Comparison of ENCODE assay signal across 30 cellular contexts in genomic region chr1:23875382-23875781, GRCh38. TPM values are rescaled to one million over a fixed set of nuclear protein-coding genes. Genes with fewer than 3 reads are reported as not detected.
"Had no signal": no experiment of that assay in that cellular context is flagged by ENCODE, and none has a peak within 500 bp of the region (broad histone marks: within the 10 kb centered on the region; RNA-seq: fewer than 3 reads in every experiment).

No MANE protein-coding gene starts in this region.

- H2AFZ ChIP-seq: PC-9 had no signal

- H3K27me3 ChIP-seq: ascending aorta, MG63 had no signal

- H3K36me3 ChIP-seq: ascending aorta, cardiac muscle cell, MG63, WERI-Rb-1 had no signal

- H3K4me3 ChIP-seq: ascending aorta, cardiac muscle cell, MG63, PC-9 had no signal

- ATAC-seq: activated CD8-positive, alpha-beta T cell treated with anti-CD3 and anti-CD28 coated beads, Interleukin-2, amount 10 ng/mL, durations not matched to agents 7 days and 5 days had no signal

- H3K4me2 ChIP-seq: PC-9 had no signal

- H3K27ac ChIP-seq: ascending aorta, cardiac muscle cell, PC-9, WERI-Rb-1 had no signal

- H3K4me1 ChIP-seq: ascending aorta had no signal

- DNase-seq: activated CD4-positive, alpha-beta T cell treated with anti-CD3 and anti-CD28 coated beads for 1 hour; activated CD4-positive, alpha-beta T cell treated with anti-CD3 and anti-CD28 coated beads for 48 hours; activated CD4-positive, CD25-positive, alpha-beta regulatory T cell; activated CD8-positive, alpha-beta T cell treated with anti-CD3 and anti-CD28 coated beads, Interleukin-2, amount 10 ng/mL, durations not matched to agents 7 days and 5 days; activated gamma-delta T cell; activated naive CD4-positive, alpha-beta T cell treated with Interleukin-2 at 50 U/mL for 16 hours; activated naive CD8-positive, alpha-beta T cell treated with anti-CD3 and anti-CD28 coated beads, Interleukin-2, amount 10 ng/mL, durations not matched to agents 7 days and 5 days; activated T-cell treated with anti-CD3 and anti-CD28 coated beads, Interleukin-2, amount 50 U/mL, for 24 hours; amygdala; Kasumi-1; KG1; MG63; NCI-H1048; NCI-H1105 treated with DMSO at 0.1 percent for 48 hours; NCI-H1436; NCI-H1694; NCI-H1930; NCI-H345; NCI-H524 treated with DMSO at 0.1 percent for 48 hours; NK-92 treated with Interleukin-12 subunit alpha and Interleukin-12 subunit beta, amount 100 ng/mL, for 24 hours; PC-9; Right ventricle myocardium superior; SW 1271; T-helper 1 cell; T-helper 2 cell; T-helper 9 cell; WERI-Rb-1 had no signal

RNA-seq across cellular contexts. Expression of gene CNR2, which starts 37.8 kb away (rescaled TPM):
- total RNA-seq: ascending aorta, cardiac muscle cell, NCI-H460, PC-9, Right ventricle myocardium superior had no signal
- polyA plus RNA-seq: cardiac muscle cell had no signal
